In the genomic region with DNA sequence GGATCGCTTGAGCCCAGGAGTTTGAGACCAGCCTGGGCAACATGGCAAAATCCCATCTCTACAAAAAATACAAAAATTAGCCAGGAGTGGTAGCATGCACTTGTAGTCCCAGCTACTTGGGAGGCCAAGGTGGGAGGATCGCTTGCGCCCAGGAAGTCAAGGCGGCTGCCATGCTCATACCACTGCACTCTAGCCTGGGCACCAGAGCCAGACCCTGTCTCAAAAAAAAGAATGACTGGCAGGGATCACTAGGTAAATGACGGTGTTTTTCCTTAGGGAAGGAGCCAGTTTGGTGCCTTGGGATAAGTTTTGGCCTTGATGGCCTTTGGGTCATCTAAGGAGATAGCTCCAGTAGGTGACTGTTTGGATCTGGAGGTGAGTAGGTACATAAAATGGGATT, we compare ENCODE assay signal across 25 cellular contexts. TPM values are rescaled to one million over a fixed set of nuclear protein-coding genes. Genes with fewer than 3 reads are reported as not detected.
A peak's percentile ranks its signal among the peaks of the same experiment; 100 is the strongest.
DNase-seq lines count a peak whose midpoint lies in the region; ATAC-seq and TF ChIP-seq lines count a peak whose summit lies in the region.
"Had no signal": no experiment of that assay in that cellular context is flagged by ENCODE, and none has a peak within 500 bp of the region (broad histone marks: within the 10 kb centered on the region; RNA-seq: fewer than 3 reads in every experiment).

No MANE protein-coding gene starts in this region.

- H3K23ac ChIP-seq in trophoblast cell (ENCODE audit: low read length), result no peak overlapping the region

- H3K4me2 ChIP-seq in trophoblast cell (ENCODE audit: low read length), result no peak overlapping the region
- H3K4me2 ChIP-seq: A549 had no signal

- TF ChIP-seq CTCF in endodermal cell (conservative IDR thresholded peaks at IDR 0.05) (no peak), gastroesophageal sphincter (IDR thresholded peaks at IDR 0.05) (no peak)

- H3K4me1 Mint-ChIP-seq in activated T-cell treated with anti-CD3 and anti-CD28 coated beads, Interleukin-2, amount 50 U/mL, for 72 hours (ENCODE audit: low read depth), result peaks cover 86% of the 10 kb centered on the region
- peaks cover 9% of the 10 kb centered on the region for H3K4me1 Mint-ChIP-seq in endodermal cell

- peaks cover 2% of the 10 kb centered on the region for H3K79me1 ChIP-seq in trophoblast cell (ENCODE audit: low read length)

- H3K36me3 Mint-ChIP-seq in activated T-cell treated with anti-CD3 and anti-CD28 coated beads, Interleukin-2, amount 50 U/mL, for 72 hours (ENCODE audit: insufficient read depth in 2 of 2), result peaks cover 8 to 9% of the 10 kb centered on the region in 2 donors
- H3K36me3 Mint-ChIP-seq in endodermal cell (ENCODE audit: low read depth), result peaks cover 29% of the 10 kb centered on the region

- no peak for DNase-seq in activated T-cell treated with anti-CD3 and anti-CD28 coated beads, Interleukin-2, amount 50 U/mL, for 72 hours
- DNase-seq in activated T-cell treated with anti-CD3 and anti-CD28 coated beads, Interleukin-2, amount 50 U/mL, for 48 hours, result no peak
- DNase-seq in endodermal cell, result no peak
- DNase-seq in trophoblast cell, result no peak
- DNase-seq in NCI-H2171 treated with DMSO at 0.1 percent for 48 hours (lab: John Stamatoyannopoulos, UW), result no peak
- DNase-seq in ecto neural progenitor cell (ENCODE audit: low spot score), result no peak
- DNase-seq: activated CD4-positive, alpha-beta T cell treated with anti-CD3 and anti-CD28 coated beads for 48 hours; central memory CD4-positive, alpha-beta T cell; esophagus squamous epithelium; HFFc6; lower lobe of right lung; NCI-H1048; NCI-H1694; T1000 had no signal

- H3K4me3 ChIP-seq in HUES6 (ENCODE audit: low read depth, low read length), result 0 out of 2 replicates have a peak overlapping the region, but pooled peaks have one; percentile 1
- no peak overlapping the region for H3K4me3 ChIP-seq in endodermal cell (ENCODE audit: low read length)
- no peak overlapping the region for H3K4me3 ChIP-seq in trophoblast cell (ENCODE audit: low read depth, low read length)
- no peak overlapping the region for H3K4me3 ChIP-seq in gastroesophageal sphincter
- H3K4me3 ChIP-seq: A549, esophagus squamous epithelium, GM23248, lower lobe of right lung, suprapubic skin had no signal

- H3K27me3 Mint-ChIP-seq in activated T-cell treated with anti-CD3 and anti-CD28 coated beads, Interleukin-2, amount 50 U/mL, for 72 hours (ENCODE audit: low read depth), result no peaks in the 10 kb centered on the region
- H3K27me3 Mint-ChIP-seq in endodermal cell (ENCODE audit: insufficient read depth), result no peaks in the 10 kb centered on the region
- H3K27me3 Mint-ChIP-seq: dendritic cell treated with granulocyte-macrophage colony-stimulating factor and Interleukin-4, amounts not matched to agents 40 ng/mL and 50 ng/mL, for 4 days; natural killer cell treated with Interleukin-12 subunit alpha and Interleukin-12 subunit beta and Interleukin-15 and Interleukin-18, amount 100 ng/mL, for 72 hours; stimulated activated memory B cell treated with anti-CD40 and anti-IgM and Interleukin-4, amounts not matched to agents 10 μg/mL and 1 μg/mL and 100 μg/mL, for 72 hours had no signal

- H3K18ac ChIP-seq in trophoblast cell (ENCODE audit: low read length), result no peak overlapping the region

- WGBS in endodermal cell (ENCODE audit: insufficient coverage in 1 of 2, insufficient read length in 1 of 2), 2 experiments, result 91 to 96% methylated on average over 5 of the region's 5 CpGs
- no CpG with 5 or more reads among the region's 5 CpGs for WGBS in trophoblast cell (ENCODE audit: extremely low coverage, insufficient coverage, insufficient read length)
- WGBS in gastroesophageal sphincter (ENCODE audit: low coverage in 1 of 2), 2 donors, result 100% methylated on average over 1 to 5 of the region's 5 CpGs

- no peak overlapping the region for H2BK120ac ChIP-seq in trophoblast cell (ENCODE audit: insufficient read depth, low read length, poor library complexity)

- no peak overlapping the region for H2AFZ ChIP-seq in trophoblast cell (ENCODE audit: insufficient read depth, low read length, poor library complexity)
- H2AFZ ChIP-seq: GM23248, parathyroid adenoma had no signal

- no peak overlapping the region for H2AK5ac ChIP-seq in trophoblast cell (ENCODE audit: low read length)

- H3K9me3 ChIP-seq in HUES6 (ENCODE audit: control insufficient read depth, insufficient read depth, low read depth, low read length) (no peaks in the 10 kb centered on the region), endodermal cell (ENCODE audit: control insufficient read depth, low read length) (no peaks in the 10 kb centered on the region), trophoblast cell (ENCODE audit: insufficient read depth, low read depth, low read length) (no peaks in the 10 kb centered on the region), gastroesophageal sphincter (no peaks in the 10 kb centered on the region)
- H3K9me3 ChIP-seq: A549, esophagus squamous epithelium, lower lobe of right lung, suprapubic skin had no signal

- no peak overlapping the region for H3K4me3 Mint-ChIP-seq in activated T-cell treated with anti-CD3 and anti-CD28 coated beads, Interleukin-2, amount 50 U/mL, for 72 hours
- no peak overlapping the region for H3K4me3 Mint-ChIP-seq in endodermal cell
- H3K4me3 Mint-ChIP-seq: dendritic cell treated with granulocyte-macrophage colony-stimulating factor and Interleukin-4, amounts not matched to agents 40 ng/mL and 50 ng/mL, for 4 days; HFFc6; natural killer cell treated with Interleukin-12 subunit alpha and Interleukin-12 subunit beta and Interleukin-15 and Interleukin-18, amount 100 ng/mL, for 72 hours; stimulated activated memory B cell treated with anti-CD40 and anti-IgM and Interleukin-4, amounts not matched to agents 10 μg/mL and 1 μg/mL and 100 μg/mL, for 72 hours had no signal

- H3K9ac ChIP-seq in HUES6 (ENCODE audit: low read length) (no peak overlapping the region), endodermal cell (ENCODE audit: extremely low read depth, low read length, poor library complexity, severe bottlenecking) (no peak overlapping the region), trophoblast cell (ENCODE audit: low read length) (no peak overlapping the region)
- H3K9ac ChIP-seq: GM23248, parathyroid adenoma had no signal

- no peak overlapping the region for H4K8ac ChIP-seq in trophoblast cell (ENCODE audit: low read depth, low read length)

- H3K4ac ChIP-seq in trophoblast cell (ENCODE audit: low read depth, low read length), result peak overlapping the region; percentile 2

- no peak overlapping the region for H2BK12ac ChIP-seq in trophoblast cell (ENCODE audit: low read length)

- H3K27ac ChIP-seq in HUES6 (ENCODE audit: low read depth, low read length) (no peak overlapping the region), endodermal cell (ENCODE audit: low read depth, low read length) (no peak overlapping the region), trophoblast cell (ENCODE audit: low read depth, low read length) (no peak overlapping the region), gastroesophageal sphincter (no peak overlapping the region)
- H3K27ac ChIP-seq: A549, esophagus squamous epithelium, foreskin keratinocyte, GM23248, lower lobe of right lung, parathyroid adenoma, suprapubic skin, WERI-Rb-1 had no signal

- no peak overlapping the region for H4K91ac ChIP-seq in trophoblast cell (ENCODE audit: low read depth, low read length)

- no peaks in the 10 kb centered on the region; the same call in 1 of the 2 replicates for H3K4me1 ChIP-seq in HUES6 (ENCODE audit: control insufficient read depth, insufficient read depth, low read length)
- no peaks in the 10 kb centered on the region for H3K4me1 ChIP-seq in endodermal cell (ENCODE audit: control insufficient read depth, insufficient read depth, low read length)
- peaks cover 0 to 3% of the 10 kb centered on the region in 2 experiments for H3K4me1 ChIP-seq in trophoblast cell (ENCODE audit: control insufficient read depth in 1 of 2, insufficient read depth in 2 of 2, low read length in 2 of 2)
- peaks cover 0 to 83% (median 0%) of the 10 kb centered on the region in 3 donors for H3K4me1 ChIP-seq in gastroesophageal sphincter
- H3K4me1 ChIP-seq: A549, foreskin keratinocyte had no signal

- no peaks in the 10 kb centered on the region for H3K9me3 Mint-ChIP-seq in activated T-cell treated with anti-CD3 and anti-CD28 coated beads, Interleukin-2, amount 50 U/mL, for 72 hours
- H3K9me3 Mint-ChIP-seq in endodermal cell, result no peaks in the 10 kb centered on the region
- H3K9me3 Mint-ChIP-seq: dendritic cell treated with granulocyte-macrophage colony-stimulating factor and Interleukin-4, amounts not matched to agents 40 ng/mL and 50 ng/mL, for 4 days; HFFc6; natural killer cell treated with Interleukin-12 subunit alpha and Interleukin-12 subunit beta and Interleukin-15 and Interleukin-18, amount 100 ng/mL, for 72 hours; stimulated activated memory B cell treated with anti-CD40 and anti-IgM and Interleukin-4, amounts not matched to agents 10 μg/mL and 1 μg/mL and 100 μg/mL, for 72 hours had no signal

- no peak for ATAC-seq in activated T-cell treated with anti-CD3 and anti-CD28 coated beads, Interleukin-2, amount 50 U/mL, for 72 hours (replicated peaks in 1 of 2)
- ATAC-seq in gastroesophageal sphincter, result no peak
- ATAC-seq: lower lobe of right lung; natural killer cell treated with Interleukin-12 subunit alpha and Interleukin-12 subunit beta and Interleukin-15 and Interleukin-18, amount 100 ng/mL, for 72 hours; stimulated activated memory B cell treated with anti-CD40 and anti-IgM and Interleukin-4, amounts not matched to agents 10 μg/mL and 1 μg/mL and 100 μg/mL, for 72 hours had no signal

- H3K36me3 ChIP-seq in HUES6 (ENCODE audit: control insufficient read depth, insufficient read depth, low read length) (peaks cover 6% of the 10 kb centered on the region), endodermal cell (ENCODE audit: control insufficient read depth, insufficient read depth, low read length) (peaks cover 24% of the 10 kb centered on the region), trophoblast cell (ENCODE audit: control insufficient read depth in 1 of 2, insufficient read depth in 2 of 2, low read length in 2 of 2) (peaks cover 1 to 7% of the 10 kb centered on the region in 2 experiments), gastroesophageal sphincter (peaks cover 0 to 6% of the 10 kb centered on the region in 2 donors)
- H3K36me3 ChIP-seq: suprapubic skin had no signal

- H3K27ac Mint-ChIP-seq in activated T-cell treated with anti-CD3 and anti-CD28 coated beads, Interleukin-2, amount 50 U/mL, for 72 hours, result peak overlapping the region; percentile 30
- peak overlapping the region; percentile 49 for H3K27ac Mint-ChIP-seq in endodermal cell
- H3K27ac Mint-ChIP-seq: HFFc6; stimulated activated memory B cell treated with anti-CD40 and anti-IgM and Interleukin-4, amounts not matched to agents 10 μg/mL and 1 μg/mL and 100 μg/mL, for 72 hours had no signal

- H3K27me3 ChIP-seq in HUES6 (ENCODE audit: control insufficient read depth, insufficient read depth, low read length) (no peaks in the 10 kb centered on the region), endodermal cell (ENCODE audit: control insufficient read depth, insufficient read depth, low read length, poor library complexity, severe bottlenecking) (no peaks in the 10 kb centered on the region), trophoblast cell (ENCODE audit: insufficient read depth, low read length) (no peaks in the 10 kb centered on the region), gastroesophageal sphincter (no peaks in the 10 kb centered on the region)
- H3K27me3 ChIP-seq: esophagus squamous epithelium, foreskin keratinocyte, suprapubic skin had no signal

- TF ChIP-seq POLR2A in gastroesophageal sphincter (IDR thresholded peaks at IDR 0.05), result no peak

- H4K12ac ChIP-seq in trophoblast cell (ENCODE audit: low read depth, low read length), result no peak overlapping the region

- no peak for TF ChIP-seq EP300 in gastroesophageal sphincter (IDR thresholded peaks at IDR 0.05)

- no peak overlapping the region for H3K14ac ChIP-seq in trophoblast cell (ENCODE audit: low read length)

- no peak overlapping the region for H2BK5ac ChIP-seq in trophoblast cell (ENCODE audit: low read depth, low read length, poor library complexity)

- peaks cover 4% of the 10 kb centered on the region for H3K79me2 ChIP-seq in trophoblast cell (ENCODE audit: control insufficient read depth, insufficient read depth, low read length, poor library complexity)

RNA-seq across cellular contexts. Expression of a gene that starts 8.9 kb away (rescaled TPM):
- 10 to 100 TPM; 71.4 to 83.8 TPM for total RNA-seq in activated T-cell treated with anti-CD3 and anti-CD28 coated beads, Interleukin-2, amount 50 U/mL, for 72 hours
- 10 to 100 TPM; 77.9 to 79.8 TPM for total RNA-seq in endodermal cell
- polyA plus RNA-seq in endodermal cell (2013, experiment 1 of 2), result 46.3 TPM
- polyA plus RNA-seq in endodermal cell (2013, experiment 2 of 2), result 47.2 TPM
- polyA plus RNA-seq in trophoblast cell (2013), result 92.6 and 97.8 TPM in 2 replicates
- 100 to 1,000 TPM; 106 to 118 (median 111) TPM for total RNA-seq in gastroesophageal sphincter
